Comparison of ENCODE assay signal across 1 cellular context in genomic region chr6:21594427-21595264, GRCh38.
A peak's percentile ranks its signal among the peaks of the same experiment; 100 is the strongest.
TF ChIP-seq lines count a peak whose summit lies in the region.

No MANE protein-coding gene starts in this region.

TF ChIP-seq in GM12878, 131 proteins besides CTCF, POLR2A, EP300 and RAD21 (continued from another document):
- TF ChIP-seq GATAD2B (conservative IDR thresholded peaks at IDR 0.05; ENCODE audit: low read depth) (peak; percentile 75), ESRRA (IDR thresholded peaks at IDR 0.05; ENCODE audit: low read length) (no peak), ZNF687 (IDR thresholded peaks at IDR 0.05) (peak; percentile 62), CHD1 (IDR thresholded peaks at IDR 0.05; ENCODE audit: low read depth, low read length) (0 out of 2 replicates have a peak, but pooled peaks have one; percentile 43), TBL1XR1 (IDR thresholded peaks at IDR 0.05; ENCODE audit: low read depth, low read length) (0 out of 2 replicates have a peak, but pooled peaks have one; percentile 11), NFXL1 (IDR thresholded peaks at IDR 0.05; ENCODE audit: borderline replicate concordance) (no peak), POLR2AphosphoS5 (IDR thresholded peaks at IDR 0.05; ENCODE audit: low read length) (0 out of 2 replicates have a peak, but pooled peaks have one; percentile 23), PKNOX1 (IDR thresholded peaks at IDR 0.05) (peak; percentile 9; the same call in 1 of the 2 replicates), CREB1 (IDR thresholded peaks at IDR 0.05; ENCODE audit: low read depth) (0 out of 2 replicates have a peak, but pooled peaks have one; percentile 7), LARP7 (IDR thresholded peaks at IDR 0.05) (peak; percentile 85), HDGF (IDR thresholded peaks at IDR 0.05) (peak; percentile 53; the same call in 1 of the 2 replicates), NKRF (conservative IDR thresholded peaks at IDR 0.05) (peak; percentile 43; the same call in 1 of the 2 replicates), NR2F1 (conservative IDR thresholded peaks at IDR 0.05) (peak; percentile 29; the same call in 1 of the 2 replicates), NR2C1 (IDR thresholded peaks at IDR 0.05) (0 out of 2 replicates have a peak, but pooled peaks have one; percentile 15), EGR1 (IDR thresholded peaks at IDR 0.05; ENCODE audit: borderline replicate concordance in 1 of 2, low read depth in 2 of 2, low read length in 2 of 2) (peak in 1 of 2 experiments; percentile 82; a peak in 2 of 3 replicates), BACH1 (IDR thresholded peaks at IDR 0.05; ENCODE audit: borderline replicate concordance) (peak; percentile 86; the same call in 1 of the 2 replicates)
- TF ChIP-seq, protein P1, sequence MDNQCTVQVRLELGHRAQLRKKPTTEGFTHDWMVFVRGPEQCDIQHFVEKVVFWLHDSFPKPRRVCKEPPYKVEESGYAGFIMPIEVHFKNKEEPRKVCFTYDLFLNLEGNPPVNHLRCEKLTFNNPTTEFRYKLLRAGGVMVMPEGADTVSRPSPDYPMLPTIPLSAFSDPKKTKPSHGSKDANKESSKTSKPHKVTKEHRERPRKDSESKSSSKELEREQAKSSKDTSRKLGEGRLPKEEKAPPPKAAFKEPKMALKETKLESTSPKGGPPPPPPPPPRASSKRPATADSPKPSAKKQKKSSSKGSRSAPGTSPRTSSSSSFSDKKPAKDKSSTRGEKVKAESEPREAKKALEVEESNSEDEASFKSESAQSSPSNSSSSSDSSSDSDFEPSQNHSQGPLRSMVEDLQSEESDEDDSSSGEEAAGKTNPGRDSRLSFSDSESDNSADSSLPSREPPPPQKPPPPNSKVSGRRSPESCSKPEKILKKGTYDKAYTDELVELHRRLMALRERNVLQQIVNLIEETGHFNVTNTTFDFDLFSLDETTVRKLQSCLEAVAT (IDR thresholded peaks at IDR 0.05), result peak; percentile 67
- TF ChIP-seq, protein P2, sequence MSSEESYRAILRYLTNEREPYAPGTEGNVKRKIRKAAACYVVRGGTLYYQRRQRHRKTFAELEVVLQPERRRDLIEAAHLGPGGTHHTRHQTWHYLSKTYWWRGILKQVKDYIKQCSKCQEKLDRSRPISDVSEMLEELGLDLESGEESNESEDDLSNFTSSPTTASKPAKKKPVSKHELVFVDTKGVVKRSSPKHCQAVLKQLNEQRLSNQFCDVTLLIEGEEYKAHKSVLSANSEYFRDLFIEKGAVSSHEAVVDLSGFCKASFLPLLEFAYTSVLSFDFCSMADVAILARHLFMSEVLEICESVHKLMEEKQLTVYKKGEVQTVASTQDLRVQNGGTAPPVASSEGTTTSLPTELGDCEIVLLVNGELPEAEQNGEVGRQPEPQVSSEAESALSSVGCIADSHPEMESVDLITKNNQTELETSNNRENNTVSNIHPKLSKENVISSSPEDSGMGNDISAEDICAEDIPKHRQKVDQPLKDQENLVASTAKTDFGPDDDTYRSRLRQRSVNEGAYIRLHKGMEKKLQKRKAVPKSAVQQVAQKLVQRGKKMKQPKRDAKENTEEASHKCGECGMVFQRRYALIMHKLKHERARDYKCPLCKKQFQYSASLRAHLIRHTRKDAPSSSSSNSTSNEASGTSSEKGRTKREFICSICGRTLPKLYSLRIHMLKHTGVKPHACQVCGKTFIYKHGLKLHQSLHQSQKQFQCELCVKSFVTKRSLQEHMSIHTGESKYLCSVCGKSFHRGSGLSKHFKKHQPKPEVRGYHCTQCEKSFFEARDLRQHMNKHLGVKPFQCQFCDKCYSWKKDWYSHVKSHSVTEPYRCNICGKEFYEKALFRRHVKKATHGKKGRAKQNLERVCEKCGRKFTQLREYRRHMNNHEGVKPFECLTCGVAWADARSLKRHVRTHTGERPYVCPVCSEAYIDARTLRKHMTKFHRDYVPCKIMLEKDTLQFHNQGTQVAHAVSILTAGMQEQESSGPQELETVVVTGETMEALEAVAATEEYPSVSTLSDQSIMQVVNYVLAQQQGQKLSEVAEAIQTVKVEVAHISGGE (CRISPR knock-in tag; IDR thresholded peaks at IDR 0.05), result no peak
- TF ChIP-seq, protein P3, sequence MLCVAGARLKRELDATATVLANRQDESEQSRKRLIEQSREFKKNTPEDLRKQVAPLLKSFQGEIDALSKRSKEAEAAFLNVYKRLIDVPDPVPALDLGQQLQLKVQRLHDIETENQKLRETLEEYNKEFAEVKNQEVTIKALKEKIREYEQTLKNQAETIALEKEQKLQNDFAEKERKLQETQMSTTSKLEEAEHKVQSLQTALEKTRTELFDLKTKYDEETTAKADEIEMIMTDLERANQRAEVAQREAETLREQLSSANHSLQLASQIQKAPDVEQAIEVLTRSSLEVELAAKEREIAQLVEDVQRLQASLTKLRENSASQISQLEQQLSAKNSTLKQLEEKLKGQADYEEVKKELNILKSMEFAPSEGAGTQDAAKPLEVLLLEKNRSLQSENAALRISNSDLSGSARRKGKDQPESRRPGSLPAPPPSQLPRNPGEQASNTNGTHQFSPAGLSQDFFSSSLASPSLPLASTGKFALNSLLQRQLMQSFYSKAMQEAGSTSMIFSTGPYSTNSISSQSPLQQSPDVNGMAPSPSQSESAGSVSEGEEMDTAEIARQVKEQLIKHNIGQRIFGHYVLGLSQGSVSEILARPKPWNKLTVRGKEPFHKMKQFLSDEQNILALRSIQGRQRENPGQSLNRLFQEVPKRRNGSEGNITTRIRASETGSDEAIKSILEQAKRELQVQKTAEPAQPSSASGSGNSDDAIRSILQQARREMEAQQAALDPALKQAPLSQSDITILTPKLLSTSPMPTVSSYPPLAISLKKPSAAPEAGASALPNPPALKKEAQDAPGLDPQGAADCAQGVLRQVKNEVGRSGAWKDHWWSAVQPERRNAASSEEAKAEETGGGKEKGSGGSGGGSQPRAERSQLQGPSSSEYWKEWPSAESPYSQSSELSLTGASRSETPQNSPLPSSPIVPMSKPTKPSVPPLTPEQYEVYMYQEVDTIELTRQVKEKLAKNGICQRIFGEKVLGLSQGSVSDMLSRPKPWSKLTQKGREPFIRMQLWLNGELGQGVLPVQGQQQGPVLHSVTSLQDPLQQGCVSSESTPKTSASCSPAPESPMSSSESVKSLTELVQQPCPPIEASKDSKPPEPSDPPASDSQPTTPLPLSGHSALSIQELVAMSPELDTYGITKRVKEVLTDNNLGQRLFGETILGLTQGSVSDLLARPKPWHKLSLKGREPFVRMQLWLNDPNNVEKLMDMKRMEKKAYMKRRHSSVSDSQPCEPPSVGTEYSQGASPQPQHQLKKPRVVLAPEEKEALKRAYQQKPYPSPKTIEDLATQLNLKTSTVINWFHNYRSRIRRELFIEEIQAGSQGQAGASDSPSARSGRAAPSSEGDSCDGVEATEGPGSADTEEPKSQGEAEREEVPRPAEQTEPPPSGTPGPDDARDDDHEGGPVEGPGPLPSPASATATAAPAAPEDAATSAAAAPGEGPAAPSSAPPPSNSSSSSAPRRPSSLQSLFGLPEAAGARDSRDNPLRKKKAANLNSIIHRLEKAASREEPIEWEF (IDR thresholded peaks at IDR 0.05; ENCODE audit: insufficient replicate concordance, low read depth, low read length), result no peak
